In genomic region chr5:157540707-157541451, GRCh38 we compare ENCODE assay signal across 8 cellular contexts.
A peak's percentile ranks its signal among the peaks of the same experiment; 100 is the strongest.
DNase-seq lines count a peak whose midpoint lies in the region; ATAC-seq and TF ChIP-seq lines count a peak whose summit lies in the region.

No MANE protein-coding gene starts in this region.

- no peaks in the 10 kb centered on the region for H3K27me3 ChIP-seq in GM06990 (replicated peaks; ENCODE audit: control insufficient read depth, insufficient read depth, low read length)

- H3K36me3 Mint-ChIP-seq in activated naive CD4-positive, alpha-beta T cell treated with anti-CD3 and anti-CD28 coated beads, Interleukin-2, amount 50 U/mL, for 24 hours, result no peaks in the 10 kb centered on the region

- DNase-seq in GM06990 (ENCODE audit: extremely low read depth, insufficient read length) (peak; percentile 78), NAMALWA (ENCODE audit: low spot score) (peak; percentile 83), islet precursor cell (peak; percentile 60), NCI-H2029 treated with DMSO at 0.1 percent for 48 hours (lab: John Stamatoyannopoulos, UW) (no peak), RWPE1 (ENCODE audit: low spot score) (no peak)
- peak; percentile 13 to 31 (median 28) for DNase-seq in stimulated activated CD4-positive, alpha-beta T cell treated with anti-CD3 and anti-CD28 coated beads, TNF-alpha, amount 100 ng/mL, for 24 hours (ENCODE audit: low read depth in 3 of 3)

- H3K4me3 ChIP-seq in GM06990 (replicated peaks; ENCODE audit: low read depth, low read length), result peak overlapping the region; percentile 48

- peak overlapping the region; percentile 52 for H3K27ac Mint-ChIP-seq in activated naive CD4-positive, alpha-beta T cell treated with anti-CD3 and anti-CD28 coated beads, Interleukin-2, amount 50 U/mL, for 24 hours

- H3K4me1 Mint-ChIP-seq in activated naive CD4-positive, alpha-beta T cell treated with anti-CD3 and anti-CD28 coated beads, Interleukin-2, amount 50 U/mL, for 24 hours, result peaks cover 26% of the 10 kb centered on the region

- TF ChIP-seq CTCF in GM06990 (IDR thresholded peaks at IDR 0.05; ENCODE audit: insufficient read depth, low read length, poor library complexity, severe bottlenecking) (no peak), RWPE1 (conservative IDR thresholded peaks at IDR 0.05; ENCODE audit: low read depth) (no peak)

- POLR2A ChIA-PET in RWPE1 (lab: Yijun Ruan, JAX; ENCODE audit: low non-redundant PET), result no interaction called here

- H3K36me3 ChIP-seq in GM06990 (ENCODE audit: control insufficient read depth, insufficient read depth, low read length), result peaks cover 9% of the 10 kb centered on the region

- CTCF ChIA-PET in RWPE1 (lab: Yijun Ruan, JAX), result interaction anchor here (0.6 kb wide), 2 partner anchors 71 to 212 kb away, joined by 4 read pairs; no protein-coding TSS in a partner anchor

- H3K4me3 Mint-ChIP-seq in activated naive CD4-positive, alpha-beta T cell treated with anti-CD3 and anti-CD28 coated beads, Interleukin-2, amount 50 U/mL, for 24 hours, result peak overlapping the region; percentile 4

- H3K9me3 Mint-ChIP-seq in activated naive CD4-positive, alpha-beta T cell treated with anti-CD3 and anti-CD28 coated beads, Interleukin-2, amount 50 U/mL, for 24 hours, result no peaks in the 10 kb centered on the region

- no peak overlapping the region for H3K27ac ChIP-seq in RWPE1

- no peaks in the 10 kb centered on the region for H3K27me3 Mint-ChIP-seq in activated naive CD4-positive, alpha-beta T cell treated with anti-CD3 and anti-CD28 coated beads, Interleukin-2, amount 50 U/mL, for 24 hours

- ATAC-seq in GM21717 (IDR thresholded peaks at IDR 0.05; ENCODE audit: unreplicated experiment), result peak; percentile 98

Comparison
In these comparisons a context has a peak if more than half of its experiments do, and no peak if none do; other contexts are left out.
1. DNase-seq: peak in GM06990 (single experiment), NAMALWA (single experiment), islet precursor cell (single experiment) and stimulated activated CD4-positive, alpha-beta T cell treated with anti-CD3 and anti-CD28 coated beads, TNF-alpha, amount 100 ng/mL, for 24 hours (3 of 3); none in NCI-H2029 treated with DMSO at 0.1 percent for 48 hours (single experiment) and RWPE1 (single experiment).